Comparison of ENCODE assay signal across 16 cellular contexts in the genomic region with DNA sequence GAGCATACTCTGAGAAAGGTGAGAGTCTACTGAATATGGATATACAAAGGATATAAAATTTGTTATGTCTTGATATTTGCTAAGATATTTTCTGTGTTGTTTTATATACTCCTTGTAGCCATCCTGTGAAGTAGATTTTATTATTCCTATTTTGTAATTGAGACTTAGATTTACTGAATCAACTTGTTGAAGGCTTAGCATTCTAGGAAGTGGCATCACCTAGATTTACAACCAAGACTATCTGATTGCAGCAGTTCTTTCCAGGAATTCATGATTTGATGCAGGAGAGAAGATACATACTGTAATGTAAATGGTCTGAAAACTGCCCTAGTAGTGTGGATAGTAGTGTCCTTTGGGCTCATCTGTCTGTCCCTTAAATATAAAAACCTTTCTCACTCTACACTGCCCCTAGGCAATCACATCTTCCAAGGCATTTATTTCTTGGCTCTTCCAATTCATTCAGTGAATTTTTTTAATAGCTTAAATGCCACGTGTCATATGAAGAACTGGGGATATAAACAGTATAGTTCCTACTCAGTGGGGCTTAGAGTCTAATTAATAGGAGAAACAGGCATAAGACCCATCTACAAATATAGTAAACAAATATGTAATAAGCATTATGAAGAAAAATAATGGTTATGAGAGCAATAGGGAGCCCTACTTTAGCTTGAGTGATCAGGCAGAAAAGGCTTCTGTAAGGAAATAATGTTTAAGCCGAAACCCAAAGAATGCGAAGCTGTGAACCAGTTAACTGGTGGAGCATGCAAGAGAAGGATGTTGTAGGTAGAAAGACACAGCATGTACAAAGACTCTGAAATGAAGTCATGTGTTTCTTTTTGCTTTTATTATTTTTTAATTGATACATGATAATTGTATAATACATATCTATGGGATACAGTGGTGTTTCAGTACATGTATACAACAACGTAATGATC. TPM values are rescaled to one million over a fixed set of nuclear protein-coding genes. Genes with fewer than 3 reads are reported as not detected.
A peak's percentile ranks its signal among the peaks of the same experiment; 100 is the strongest.
DNase-seq lines count a peak whose midpoint lies in the region; ATAC-seq and TF ChIP-seq lines count a peak whose summit lies in the region.
"Had no signal": no experiment of that assay in that cellular context is flagged by ENCODE, and none has a peak within 500 bp of the region (broad histone marks: within the 10 kb centered on the region; RNA-seq: fewer than 3 reads in every experiment).

No MANE protein-coding gene starts in this region.

- dilution Hi-C loops in IMR-90 (cut with HindIII; ENCODE audit: low sequenced_read_pairs, unreplicated experiment) = no loop called here

- no peak overlapping the region for H3K4ac ChIP-seq in IMR-90 (ENCODE audit: low read depth, low read length)

- BruUV-seq in IMR-90 (replicated peaks; lab: Mats Ljungman, UMichigan) = no TSS peak

- H4K91ac ChIP-seq in IMR-90 (ENCODE audit: insufficient read depth, low read depth, low read length) = no peak overlapping the region

- peaks cover 98% of the 10 kb centered on the region for H4K20me1 ChIP-seq in SK-N-SH (ENCODE audit: insufficient read depth)
- H4K20me1 ChIP-seq in IMR-90 (ENCODE audit: insufficient read depth, low read length) = peaks cover 79% of the 10 kb centered on the region
- H4K20me1 ChIP-seq in osteoblast (ENCODE audit: insufficient read depth, low read length) = peaks cover 55% of the 10 kb centered on the region

- H3K4me1 ChIP-seq in SK-N-SH (ENCODE audit: control insufficient read depth in 1 of 2, insufficient read depth in 2 of 2, low read depth in 1 of 2, low read length in 1 of 2) = peaks cover 0 to 5% of the 10 kb centered on the region in 2 experiments; a peak in 2 of 4 replicates
- H3K4me1 ChIP-seq in IMR-90 (ENCODE audit: control insufficient read depth, insufficient read depth, low read length) = peaks cover 5% of the 10 kb centered on the region; the same call in 1 of the 2 replicates
- H3K4me1 ChIP-seq in adipocyte (ENCODE audit: control insufficient read depth, insufficient read depth, low read length) = peaks cover 21% of the 10 kb centered on the region
- H3K4me1 ChIP-seq in osteoblast (ENCODE audit: insufficient read depth, low read length) = peaks cover 17% of the 10 kb centered on the region

- H3K9me2 ChIP-seq in SK-N-SH = no peaks in the 10 kb centered on the region

- no peak overlapping the region for H2AK9ac ChIP-seq in IMR-90 (replicated peaks; ENCODE audit: low read depth, low read length, poor library complexity)

- H3K23ac ChIP-seq in IMR-90 (ENCODE audit: low read depth, low read length) = 0 out of 2 replicates have a peak overlapping the region, but pooled peaks have one; percentile 16

- H2AFZ ChIP-seq in SK-N-SH (ENCODE audit: low read depth) = no peak overlapping the region
- no peak overlapping the region for H2AFZ ChIP-seq in IMR-90 (replicated peaks; ENCODE audit: low read length, poor library complexity)
- no peak overlapping the region for H2AFZ ChIP-seq in osteoblast (ENCODE audit: low read length)

- H2BK20ac ChIP-seq in IMR-90 (ENCODE audit: low read depth, low read length) = no peak overlapping the region

- H3K56ac ChIP-seq in IMR-90 (ENCODE audit: extremely low read depth, insufficient read depth, low read length) = no peak overlapping the region

- H3F3A ChIP-seq in SK-N-SH (replicated peaks; ENCODE audit: insufficient read depth) = peaks cover 25% of the 10 kb centered on the region

- DNase-seq in SK-N-SH (no peak), IMR-90 (no peak), adipocyte (ENCODE audit: low read depth) (peak; percentile 19), osteoblast (ENCODE audit: insufficient read length, low spot score, missing footprints) (no peak), islet precursor cell (no peak), AG08396 (ENCODE audit: low spot score) (no peak)
- DNase-seq: activated CD4-positive, CD25-positive, alpha-beta regulatory T cell; Calu3; NCI-H2171; NK-92 treated with Interleukin-12 subunit alpha and Interleukin-12 subunit beta, amount 100 ng/mL, for 24 hours; right cardiac atrium had no signal

- H3K36me3 ChIP-seq in SK-N-SH (replicated peaks in 1 of 2; ENCODE audit: control insufficient read depth in 1 of 2, insufficient read depth in 2 of 2, low read length in 1 of 2) (peaks cover 0 to 36% of the 10 kb centered on the region in 2 experiments), IMR-90 (ENCODE audit: control insufficient read depth, insufficient read depth, low read length) (no peaks in the 10 kb centered on the region; the same call in 1 of the 2 replicates), adipocyte (ENCODE audit: control insufficient read depth, insufficient read depth, low read length, severe bottlenecking) (peaks cover 3% of the 10 kb centered on the region), osteoblast (ENCODE audit: insufficient read depth, low read length) (no peaks in the 10 kb centered on the region)

- peak overlapping the region; percentile 38 for H2BK5ac ChIP-seq in IMR-90 (ENCODE audit: low read depth, low read length, poor library complexity, severe bottlenecking)

- no peak for TF ChIP-seq POLR2A in IMR-90 (IDR thresholded peaks at IDR 0.05; ENCODE audit: low read depth, low read length)

- H3K79me2 ChIP-seq in SK-N-SH (ENCODE audit: insufficient read depth) (peaks cover 100% of the 10 kb centered on the region), osteoblast (ENCODE audit: insufficient read depth, low read length) (peaks cover 98% of the 10 kb centered on the region)

- 97% methylated on average over 4 of the region's 4 CpGs for WGBS in SK-N-SH (ENCODE audit: low lambda C conversion rate)
- WGBS in IMR-90 (ENCODE audit: extremely low coverage in 2 of 2, insufficient read length in 1 of 2), 2 experiments = 80% methylated on average over 1 of the region's 4 CpGs; no CpG with 5 or more reads in 1 of the 2 experiments

- peak; percentile 42; the same call in 2 of the 3 replicates for ATAC-seq in SK-N-SH treated with all-trans-retinoic acid at 6 μM for 48 hours
- ATAC-seq in IMR-90 (ENCODE audit: low read depth) = peak; percentile 40
- no peak for ATAC-seq in HG02938 (IDR thresholded peaks at IDR 0.05; ENCODE audit: unreplicated experiment)
- ATAC-seq: left lobe of liver; natural killer cell treated with Interleukin-12 subunit alpha and Interleukin-12 subunit beta and Interleukin-15 and Interleukin-18, amount 100 ng/mL, for 72 hours; right cardiac atrium had no signal

- H3K14ac ChIP-seq in IMR-90 (replicated peaks; ENCODE audit: low read depth, low read length) = no peak overlapping the region; the same call in 1 of the 2 replicates

- no peak overlapping the region for H2BK15ac ChIP-seq in IMR-90 (ENCODE audit: low read depth, low read length)

- H3K27me3 ChIP-seq in SK-N-SH (ENCODE audit: insufficient read depth) (no peaks in the 10 kb centered on the region), IMR-90 (ENCODE audit: control insufficient read depth, insufficient read depth, low read length) (no peaks in the 10 kb centered on the region), adipocyte (replicated peaks; ENCODE audit: control insufficient read depth, insufficient read depth, low read length) (no peaks in the 10 kb centered on the region), osteoblast (ENCODE audit: insufficient read depth, low read length) (no peaks in the 10 kb centered on the region)

- POLR2A ChIA-PET in SK-N-SH (lab: Yijun Ruan, JAX) (interaction anchor here (0.6 kb wide), 1 partner anchor 128 kb away, joined by 3 read pairs; no protein-coding TSS in a partner anchor), IMR-90 (lab: Charles Lee; ENCODE audit: unreplicated experiment) (no interaction called here)

- no peak for TF ChIP-seq CTCF in SK-N-SH (IDR thresholded peaks at IDR 0.05)
- TF ChIP-seq CTCF in IMR-90 (conservative IDR thresholded peaks at IDR 0.05; ENCODE audit: low read depth, low read length) = no peak
- TF ChIP-seq CTCF in osteoblast (IDR thresholded peaks at IDR 0.05; ENCODE audit: extremely low read depth, low read depth, low read length) = no peak

- H3K4me3 ChIP-seq in SK-N-SH (ENCODE audit: low read depth in 2 of 2, low read length in 1 of 2) = no peak overlapping the region
- H3K4me3 ChIP-seq in IMR-90 (ENCODE audit: insufficient read depth, low read depth, low read length) = no peak overlapping the region
- no peak overlapping the region for H3K4me3 ChIP-seq in adipocyte (ENCODE audit: low read length)
- no peak overlapping the region for H3K4me3 ChIP-seq in osteoblast (ENCODE audit: insufficient read depth, low read length)

- H3K79me1 ChIP-seq in IMR-90 (ENCODE audit: low read depth in 1 of 2, low read length in 2 of 2) = peaks cover 0 to 22% of the 10 kb centered on the region in 2 experiments; a peak in 2 of 4 replicates

- peaks cover 7% of the 10 kb centered on the region for H3K9me1 ChIP-seq in IMR-90 (ENCODE audit: insufficient read depth, low read length)

- no peak overlapping the region for H3K18ac ChIP-seq in IMR-90 (ENCODE audit: low read depth, low read length)

- intact Hi-C loops in IMR-90 (cut with micrococcal nuclease) = no loop called here

- H4K5ac ChIP-seq in IMR-90 (ENCODE audit: low read depth, low read length) = no peak overlapping the region

- in situ Hi-C loops in IMR-90 (cut with MboI; ENCODE audit: low sequenced_read_pairs) = no loop called here

- peak overlapping the region in 1 of 2 experiments; percentile 1; a peak in 1 of 4 replicates for H3K27ac ChIP-seq in SK-N-SH (ENCODE audit: low read depth in 2 of 2, low read length in 1 of 2)
- no peak overlapping the region for H3K27ac ChIP-seq in IMR-90 (ENCODE audit: insufficient read depth, low read length)
- H3K27ac ChIP-seq in osteoblast (ENCODE audit: low read depth, low read length) = peak overlapping the region; percentile 39
- H3K27ac ChIP-seq: 22Rv1 had no signal

- no peak for TF ChIP-seq EP300 in SK-N-SH (IDR thresholded peaks at IDR 0.05; ENCODE audit: borderline replicate concordance in 1 of 2, low read depth in 1 of 2, low read length in 1 of 2)

- TF ChIP-seq RAD21 in SK-N-SH (IDR thresholded peaks at IDR 0.05; ENCODE audit: low read length) (no peak), IMR-90 (IDR thresholded peaks at IDR 0.05; ENCODE audit: low read length) (no peak)

- H3K9me3 ChIP-seq in SK-N-SH (no peaks in the 10 kb centered on the region), IMR-90 (ENCODE audit: control insufficient read depth, insufficient read depth, low read length) (no peaks in the 10 kb centered on the region), adipocyte (ENCODE audit: control insufficient read depth, low read length) (no peaks in the 10 kb centered on the region), osteoblast (ENCODE audit: low read depth, low read length) (no peaks in the 10 kb centered on the region)

- H4K8ac ChIP-seq in IMR-90 (ENCODE audit: low read depth in 2 of 2, low read length in 2 of 2) = no peak overlapping the region

- H2AK5ac ChIP-seq in IMR-90 (ENCODE audit: low read depth, low read length) = no peak overlapping the region

- H3K9ac ChIP-seq in SK-N-SH = no peak overlapping the region
- no peak overlapping the region for H3K9ac ChIP-seq in IMR-90 (ENCODE audit: low read depth, low read length)
- H3K9ac ChIP-seq in adipocyte (ENCODE audit: low read length) = no peak overlapping the region

- H3K4me2 ChIP-seq in SK-N-SH (no peak overlapping the region), IMR-90 (ENCODE audit: low read depth, low read length) (no peak overlapping the region), osteoblast (ENCODE audit: insufficient read depth, low read length) (no peak overlapping the region)

- CTCF ChIA-PET in SK-N-SH (lab: Yijun Ruan, JAX) = interaction anchor here (0.8 kb wide), 1 partner anchor 14 kb away, joined by 3 read pairs; a partner anchor contains a TSS
- CTCF ChIA-PET in IMR-90 (lab: Yijun Ruan, JAX) = interaction anchor here (0.6 to 1.6 kb wide), 3 partner anchors 9 to 27 kb away, joined by 3 to 7 read pairs (median 6); no protein-coding TSS in a partner anchor

- H2BK120ac ChIP-seq in IMR-90 (ENCODE audit: low read depth, low read length) = no peak overlapping the region

RNA-seq across cellular contexts. Expression of a gene that starts 13.6 kb away (rescaled TPM):
- polyA plus RNA-seq in SK-N-SH (2012; rRNA removed) (25.4 and 34.8 TPM in 2 replicates), IMR-90 (2012; rRNA removed) (32.5 and 40.6 TPM in 2 replicates)
- 43.0 and 46.0 TPM in 2 replicates for polyA plus RNA-seq in SK-N-SH (2012; cell fraction: cytosol; rRNA removed)
- 11.3 and 27.1 TPM in 2 replicates for polyA plus RNA-seq in SK-N-SH (2012; cell fraction: nucleus; rRNA removed)
- total RNA-seq in IMR-90 (2012; rRNA removed) (110 and 124 TPM in 2 replicates), osteoblast (155 and 174 TPM in 2 replicates)
- 7.0 and 9.1 TPM in 2 replicates for polyA plus RNA-seq in IMR-90 (2012; cell fraction: cytosol; rRNA removed)
- 5.9 and 24.0 TPM in 2 replicates for polyA plus RNA-seq in IMR-90 (2012; cell fraction: nucleus; rRNA removed; ENCODE audit: low replicate concordance)
